In the genomic region with DNA sequence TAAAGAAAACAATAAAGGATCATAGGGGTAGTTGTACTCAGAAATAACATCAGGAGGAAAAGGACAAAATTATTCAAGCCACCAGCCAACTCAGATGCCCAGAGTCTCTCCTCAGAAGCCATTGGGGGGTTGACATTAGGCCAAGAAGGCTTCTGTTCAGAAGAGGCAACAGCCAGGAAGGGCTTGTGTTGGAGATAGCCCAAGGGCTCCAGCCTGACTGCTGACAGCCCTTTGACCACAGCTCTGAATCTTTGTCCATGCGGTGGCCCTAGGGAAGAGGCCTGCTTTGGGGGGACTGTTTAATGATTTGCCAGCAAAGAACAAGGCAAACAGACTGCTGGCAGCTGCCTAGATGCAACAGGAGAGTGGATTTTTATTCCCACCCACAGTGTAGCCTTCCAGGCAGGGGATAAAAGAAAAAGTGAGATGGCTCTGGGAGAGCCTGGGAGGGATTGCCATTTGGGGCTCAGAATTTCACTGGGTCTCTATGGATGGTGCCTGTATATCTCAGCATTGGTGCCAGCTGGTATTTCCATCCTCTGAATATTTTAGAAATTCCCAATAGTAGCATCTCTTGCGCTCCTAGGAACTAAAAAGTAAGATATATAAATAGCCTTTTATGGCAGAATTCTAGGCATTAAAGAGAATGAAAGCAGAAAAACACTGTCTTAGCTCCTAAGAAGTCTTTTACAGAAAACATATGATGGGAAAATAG, we compare ENCODE assay signal across 1 cellular context.
TF ChIP-seq lines count a peak whose summit lies in the region.

No MANE protein-coding gene starts in this region.

TF ChIP-seq in HepG2, 621 proteins besides CTCF, POLR2A, EP300 and RAD21 (continued from another document and continues in another):
- TF ChIP-seq, protein P1, sequence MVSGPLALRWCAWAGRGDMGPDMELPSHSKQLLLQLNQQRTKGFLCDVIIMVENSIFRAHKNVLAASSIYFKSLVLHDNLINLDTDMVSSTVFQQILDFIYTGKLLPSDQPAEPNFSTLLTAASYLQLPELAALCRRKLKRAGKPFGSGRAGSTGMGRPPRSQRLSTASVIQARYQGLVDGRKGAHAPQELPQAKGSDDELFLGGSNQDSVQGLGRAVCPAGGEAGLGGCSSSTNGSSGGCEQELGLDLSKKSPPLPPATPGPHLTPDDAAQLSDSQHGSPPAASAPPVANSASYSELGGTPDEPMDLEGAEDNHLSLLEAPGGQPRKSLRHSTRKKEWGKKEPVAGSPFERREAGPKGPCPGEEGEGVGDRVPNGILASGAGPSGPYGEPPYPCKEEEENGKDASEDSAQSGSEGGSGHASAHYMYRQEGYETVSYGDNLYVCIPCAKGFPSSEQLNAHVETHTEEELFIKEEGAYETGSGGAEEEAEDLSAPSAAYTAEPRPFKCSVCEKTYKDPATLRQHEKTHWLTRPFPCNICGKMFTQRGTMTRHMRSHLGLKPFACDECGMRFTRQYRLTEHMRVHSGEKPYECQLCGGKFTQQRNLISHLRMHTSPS (CRISPR knock-in tag; IDR thresholded peaks at IDR 0.05; ENCODE audit: low read depth) = no peak
- TF ChIP-seq SETDB1 (CRISPR knock-in tag; IDR thresholded peaks at IDR 0.05; ENCODE audit: borderline replicate concordance) = no peak
- TF ChIP-seq, protein P2, sequence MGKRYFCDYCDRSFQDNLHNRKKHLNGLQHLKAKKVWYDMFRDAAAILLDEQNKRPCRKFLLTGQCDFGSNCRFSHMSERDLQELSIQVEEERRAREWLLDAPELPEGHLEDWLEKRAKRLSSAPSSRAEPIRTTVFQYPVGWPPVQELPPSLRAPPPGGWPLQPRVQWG (CRISPR knock-in tag; IDR thresholded peaks at IDR 0.05; ENCODE audit: borderline replicate concordance, low read depth) = no peak
- peak; percentile 97 for TF ChIP-seq ZNF772 (CRISPR knock-in tag; IDR thresholded peaks at IDR 0.05)
- no peak for TF ChIP-seq NONO (IDR thresholded peaks at IDR 0.05)
- no peak; the same call in 1 of the 2 replicates for TF ChIP-seq NONO (CRISPR knock-in tag; conservative IDR thresholded peaks at IDR 0.05)
- TF ChIP-seq ZNF331 (CRISPR knock-in tag; IDR thresholded peaks at IDR 0.05) = peak; percentile 95
- TF ChIP-seq, protein P3, sequence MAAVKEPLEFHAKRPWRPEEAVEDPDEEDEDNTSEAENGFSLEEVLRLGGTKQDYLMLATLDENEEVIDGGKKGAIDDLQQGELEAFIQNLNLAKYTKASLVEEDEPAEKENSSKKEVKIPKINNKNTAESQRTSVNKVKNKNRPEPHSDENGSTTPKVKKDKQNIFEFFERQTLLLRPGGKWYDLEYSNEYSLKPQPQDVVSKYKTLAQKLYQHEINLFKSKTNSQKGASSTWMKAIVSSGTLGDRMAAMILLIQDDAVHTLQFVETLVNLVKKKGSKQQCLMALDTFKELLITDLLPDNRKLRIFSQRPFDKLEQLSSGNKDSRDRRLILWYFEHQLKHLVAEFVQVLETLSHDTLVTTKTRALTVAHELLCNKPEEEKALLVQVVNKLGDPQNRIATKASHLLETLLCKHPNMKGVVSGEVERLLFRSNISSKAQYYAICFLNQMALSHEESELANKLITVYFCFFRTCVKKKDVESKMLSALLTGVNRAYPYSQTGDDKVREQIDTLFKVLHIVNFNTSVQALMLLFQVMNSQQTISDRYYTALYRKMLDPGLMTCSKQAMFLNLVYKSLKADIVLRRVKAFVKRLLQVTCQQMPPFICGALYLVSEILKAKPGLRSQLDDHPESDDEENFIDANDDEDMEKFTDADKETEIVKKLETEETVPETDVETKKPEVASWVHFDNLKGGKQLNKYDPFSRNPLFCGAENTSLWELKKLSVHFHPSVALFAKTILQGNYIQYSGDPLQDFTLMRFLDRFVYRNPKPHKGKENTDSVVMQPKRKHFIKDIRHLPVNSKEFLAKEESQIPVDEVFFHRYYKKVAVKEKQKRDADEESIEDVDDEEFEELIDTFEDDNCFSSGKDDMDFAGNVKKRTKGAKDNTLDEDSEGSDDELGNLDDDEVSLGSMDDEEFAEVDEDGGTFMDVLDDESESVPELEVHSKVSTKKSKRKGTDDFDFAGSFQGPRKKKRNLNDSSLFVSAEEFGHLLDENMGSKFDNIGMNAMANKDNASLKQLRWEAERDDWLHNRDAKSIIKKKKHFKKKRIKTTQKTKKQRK (IDR thresholded peaks at IDR 0.05; ENCODE audit: low read length) = no peak
- TF ChIP-seq ZNF816 (CRISPR knock-in tag; IDR thresholded peaks at IDR 0.05; ENCODE audit: borderline replicate concordance) = peak; percentile 97
- peak; percentile 34 for TF ChIP-seq ZNF777 (CRISPR knock-in tag; IDR thresholded peaks at IDR 0.05)
- no peak for TF ChIP-seq ZNF567 (CRISPR knock-in tag; IDR thresholded peaks at IDR 0.05; ENCODE audit: borderline replicate concordance)
- TF ChIP-seq ZNF468 (CRISPR knock-in tag; IDR thresholded peaks at IDR 0.05) = no peak
- TF ChIP-seq GPN1 (CRISPR knock-in tag; IDR thresholded peaks at IDR 0.05; ENCODE audit: borderline replicate concordance) = no peak
- TF ChIP-seq ZNF20 (CRISPR knock-in tag; IDR thresholded peaks at IDR 0.05) = no peak
- peak; percentile 54; the same call in 1 of the 2 replicates for TF ChIP-seq TOPORS (CRISPR knock-in tag; IDR thresholded peaks at IDR 0.05)
- TF ChIP-seq KAT2B (IDR thresholded peaks at IDR 0.05; ENCODE audit: borderline replicate concordance, low read depth, low read length) = no peak
- no peak for TF ChIP-seq NFATC3 (CRISPR knock-in tag; IDR thresholded peaks at IDR 0.05)
- TF ChIP-seq, protein P4, sequence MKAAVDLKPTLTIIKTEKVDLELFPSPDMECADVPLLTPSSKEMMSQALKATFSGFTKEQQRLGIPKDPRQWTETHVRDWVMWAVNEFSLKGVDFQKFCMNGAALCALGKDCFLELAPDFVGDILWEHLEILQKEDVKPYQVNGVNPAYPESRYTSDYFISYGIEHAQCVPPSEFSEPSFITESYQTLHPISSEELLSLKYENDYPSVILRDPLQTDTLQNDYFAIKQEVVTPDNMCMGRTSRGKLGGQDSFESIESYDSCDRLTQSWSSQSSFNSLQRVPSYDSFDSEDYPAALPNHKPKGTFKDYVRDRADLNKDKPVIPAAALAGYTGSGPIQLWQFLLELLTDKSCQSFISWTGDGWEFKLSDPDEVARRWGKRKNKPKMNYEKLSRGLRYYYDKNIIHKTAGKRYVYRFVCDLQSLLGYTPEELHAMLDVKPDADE (CRISPR knock-in tag; IDR thresholded peaks at IDR 0.05) = no peak
- TF ChIP-seq KDM3A (CRISPR knock-in tag; IDR thresholded peaks at IDR 0.05; ENCODE audit: low read depth) = peak; percentile 86; the same call in 1 of the 2 replicates
- TF ChIP-seq ELF1 (CRISPR knock-in tag; IDR thresholded peaks at IDR 0.05) = peak; percentile 72
- TF ChIP-seq, protein P5, sequence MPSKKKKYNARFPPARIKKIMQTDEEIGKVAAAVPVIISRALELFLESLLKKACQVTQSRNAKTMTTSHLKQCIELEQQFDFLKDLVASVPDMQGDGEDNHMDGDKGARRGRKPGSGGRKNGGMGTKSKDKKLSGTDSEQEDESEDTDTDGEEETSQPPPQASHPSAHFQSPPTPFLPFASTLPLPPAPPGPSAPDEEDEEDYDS (CRISPR knock-in tag; IDR thresholded peaks at IDR 0.05) = peak; percentile 93
- peak; percentile 87 for TF ChIP-seq ZFX (CRISPR knock-in tag; IDR thresholded peaks at IDR 0.05; ENCODE audit: low read depth)
- no peak for TF ChIP-seq TAF15 (IDR thresholded peaks at IDR 0.05; ENCODE audit: low read depth, low read length, poor library complexity, severe bottlenecking)
- TF ChIP-seq PHF20 (CRISPR knock-in tag; IDR thresholded peaks at IDR 0.05) = no peak
- TF ChIP-seq AGO2 (optimal IDR thresholded peaks at IDR 0.05; ENCODE audit: low read depth, low read length) = peak; percentile 62
- TF ChIP-seq PAX8 (CRISPR knock-in tag; IDR thresholded peaks at IDR 0.05; ENCODE audit: borderline replicate concordance) = no peak
- peak; percentile 88; the same call in 1 of the 2 replicates for TF ChIP-seq ZSCAN9 (CRISPR knock-in tag; IDR thresholded peaks at IDR 0.05; ENCODE audit: borderline replicate concordance)
- TF ChIP-seq CEBPB (IDR thresholded peaks at IDR 0.05; ENCODE audit: borderline replicate concordance, low read depth, low read length) = no peak
- 0 out of 2 replicates have a peak, but pooled peaks have one; percentile 20 for TF ChIP-seq ZFAT (CRISPR knock-in tag; conservative IDR thresholded peaks at IDR 0.05)
- TF ChIP-seq, protein P6, sequence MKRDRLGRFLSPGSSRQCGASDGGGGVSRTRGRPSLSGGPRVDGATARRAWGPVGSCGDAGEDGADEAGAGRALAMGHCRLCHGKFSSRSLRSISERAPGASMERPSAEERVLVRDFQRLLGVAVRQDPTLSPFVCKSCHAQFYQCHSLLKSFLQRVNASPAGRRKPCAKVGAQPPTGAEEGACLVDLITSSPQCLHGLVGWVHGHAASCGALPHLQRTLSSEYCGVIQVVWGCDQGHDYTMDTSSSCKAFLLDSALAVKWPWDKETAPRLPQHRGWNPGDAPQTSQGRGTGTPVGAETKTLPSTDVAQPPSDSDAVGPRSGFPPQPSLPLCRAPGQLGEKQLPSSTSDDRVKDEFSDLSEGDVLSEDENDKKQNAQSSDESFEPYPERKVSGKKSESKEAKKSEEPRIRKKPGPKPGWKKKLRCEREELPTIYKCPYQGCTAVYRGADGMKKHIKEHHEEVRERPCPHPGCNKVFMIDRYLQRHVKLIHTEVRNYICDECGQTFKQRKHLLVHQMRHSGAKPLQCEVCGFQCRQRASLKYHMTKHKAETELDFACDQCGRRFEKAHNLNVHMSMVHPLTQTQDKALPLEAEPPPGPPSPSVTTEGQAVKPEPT (CRISPR knock-in tag; IDR thresholded peaks at IDR 0.05; ENCODE audit: low read depth) = no peak
- no peak for TF ChIP-seq ZNF251 (CRISPR knock-in tag; IDR thresholded peaks at IDR 0.05)
- TF ChIP-seq REL (CRISPR knock-in tag; conservative IDR thresholded peaks at IDR 0.05) = no peak
- TF ChIP-seq, protein P7, sequence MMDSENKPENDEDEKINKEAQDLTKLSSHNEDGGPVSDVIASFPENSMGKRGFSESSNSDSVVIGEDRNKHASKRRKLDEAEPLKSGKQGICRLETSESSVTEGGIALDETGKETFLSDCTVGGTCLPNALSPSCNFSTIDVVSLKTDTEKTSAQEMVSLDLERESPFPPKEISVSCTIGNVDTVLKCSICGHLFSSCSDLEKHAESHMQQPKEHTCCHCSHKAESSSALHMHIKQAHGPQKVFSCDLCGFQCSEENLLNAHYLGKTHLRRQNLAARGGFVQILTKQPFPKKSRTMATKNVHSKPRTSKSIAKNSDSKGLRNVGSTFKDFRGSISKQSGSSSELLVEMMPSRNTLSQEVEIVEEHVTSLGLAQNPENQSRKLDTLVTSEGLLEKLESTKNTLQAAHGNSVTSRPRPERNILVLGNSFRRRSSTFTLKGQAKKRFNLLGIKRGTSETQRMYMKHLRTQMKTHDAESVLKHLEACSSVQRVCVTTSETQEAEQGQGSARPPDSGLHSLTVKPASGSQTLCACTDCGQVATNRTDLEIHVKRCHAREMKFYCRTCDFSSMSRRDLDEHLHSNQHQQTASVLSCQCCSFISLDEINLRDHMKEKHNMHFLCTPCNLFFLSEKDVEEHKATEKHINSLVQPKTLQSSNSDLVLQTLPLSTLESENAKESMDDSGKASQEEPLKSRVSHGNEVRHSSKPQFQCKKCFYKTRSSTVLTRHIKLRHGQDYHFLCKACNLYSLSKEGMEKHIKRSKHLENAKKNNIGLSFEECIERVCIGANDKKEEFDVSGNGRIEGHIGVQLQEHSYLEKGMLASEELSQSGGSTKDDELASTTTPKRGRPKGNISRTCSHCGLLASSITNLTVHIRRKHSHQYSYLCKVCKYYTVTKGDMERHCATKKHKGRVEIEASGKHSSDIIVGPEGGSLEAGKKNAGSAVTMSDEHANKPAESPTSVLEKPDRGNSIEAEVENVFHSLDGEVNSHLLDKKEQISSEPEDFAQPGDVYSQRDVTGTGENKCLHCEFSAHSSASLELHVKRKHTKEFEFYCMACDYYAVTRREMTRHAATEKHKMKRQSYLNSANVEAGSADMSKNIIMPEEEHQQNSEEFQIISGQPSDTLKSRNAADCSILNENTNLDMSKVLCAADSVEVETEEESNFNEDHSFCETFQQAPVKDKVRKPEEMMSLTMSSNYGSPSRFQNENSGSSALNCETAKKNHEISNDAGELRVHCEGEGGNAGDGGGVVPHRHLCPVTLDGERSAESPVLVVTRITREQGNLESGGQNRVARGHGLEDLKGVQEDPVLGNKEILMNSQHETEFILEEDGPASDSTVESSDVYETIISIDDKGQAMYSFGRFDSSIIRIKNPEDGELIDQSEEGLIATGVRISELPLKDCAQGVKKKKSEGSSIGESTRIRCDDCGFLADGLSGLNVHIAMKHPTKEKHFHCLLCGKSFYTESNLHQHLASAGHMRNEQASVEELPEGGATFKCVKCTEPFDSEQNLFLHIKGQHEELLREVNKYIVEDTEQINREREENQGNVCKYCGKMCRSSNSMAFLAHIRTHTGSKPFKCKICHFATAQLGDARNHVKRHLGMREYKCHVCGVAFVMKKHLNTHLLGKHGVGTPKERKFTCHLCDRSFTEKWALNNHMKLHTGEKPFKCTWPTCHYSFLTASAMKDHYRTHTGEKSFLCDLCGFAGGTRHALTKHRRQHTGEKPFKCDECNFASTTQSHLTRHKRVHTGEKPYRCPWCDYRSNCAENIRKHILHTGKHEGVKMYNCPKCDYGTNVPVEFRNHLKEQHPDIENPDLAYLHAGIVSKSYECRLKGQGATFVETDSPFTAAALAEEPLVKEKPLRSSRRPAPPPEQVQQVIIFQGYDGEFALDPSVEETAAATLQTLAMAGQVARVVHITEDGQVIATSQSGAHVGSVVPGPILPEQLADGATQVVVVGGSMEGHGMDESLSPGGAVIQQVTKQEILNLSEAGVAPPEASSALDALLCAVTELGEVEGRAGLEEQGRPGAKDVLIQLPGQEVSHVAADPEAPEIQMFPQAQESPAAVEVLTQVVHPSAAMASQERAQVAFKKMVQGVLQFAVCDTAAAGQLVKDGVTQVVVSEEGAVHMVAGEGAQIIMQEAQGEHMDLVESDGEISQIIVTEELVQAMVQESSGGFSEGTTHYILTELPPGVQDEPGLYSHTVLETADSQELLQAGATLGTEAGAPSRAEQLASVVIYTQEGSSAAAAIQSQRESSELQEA (CRISPR knock-in tag; IDR thresholded peaks at IDR 0.05; ENCODE audit: not compliant biosample characterization) = no peak
- peak; percentile 85; the same call in 1 of the 2 replicates for TF ChIP-seq NCOR1 (IDR thresholded peaks at IDR 0.05; ENCODE audit: borderline replicate concordance, low read length)
- TF ChIP-seq, protein P8, sequence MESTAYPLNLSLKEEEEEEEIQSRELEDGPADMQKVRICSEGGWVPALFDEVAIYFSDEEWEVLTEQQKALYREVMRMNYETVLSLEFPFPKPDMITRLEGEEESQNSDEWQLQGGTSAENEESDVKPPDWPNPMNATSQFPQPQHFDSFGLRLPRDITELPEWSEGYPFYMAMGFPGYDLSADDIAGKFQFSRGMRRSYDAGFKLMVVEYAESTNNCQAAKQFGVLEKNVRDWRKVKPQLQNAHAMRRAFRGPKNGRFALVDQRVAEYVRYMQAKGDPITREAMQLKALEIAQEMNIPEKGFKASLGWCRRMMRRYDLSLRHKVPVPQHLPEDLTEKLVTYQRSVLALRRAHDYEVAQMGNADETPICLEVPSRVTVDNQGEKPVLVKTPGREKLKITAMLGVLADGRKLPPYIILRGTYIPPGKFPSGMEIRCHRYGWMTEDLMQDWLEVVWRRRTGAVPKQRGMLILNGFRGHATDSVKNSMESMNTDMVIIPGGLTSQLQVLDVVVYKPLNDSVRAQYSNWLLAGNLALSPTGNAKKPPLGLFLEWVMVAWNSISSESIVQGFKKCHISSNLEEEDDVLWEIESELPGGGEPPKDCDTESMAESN (CRISPR knock-in tag; conservative IDR thresholded peaks at IDR 0.05) = no peak
